Comparison of ENCODE assay signal across 8 cellular contexts in the genomic region with DNA sequence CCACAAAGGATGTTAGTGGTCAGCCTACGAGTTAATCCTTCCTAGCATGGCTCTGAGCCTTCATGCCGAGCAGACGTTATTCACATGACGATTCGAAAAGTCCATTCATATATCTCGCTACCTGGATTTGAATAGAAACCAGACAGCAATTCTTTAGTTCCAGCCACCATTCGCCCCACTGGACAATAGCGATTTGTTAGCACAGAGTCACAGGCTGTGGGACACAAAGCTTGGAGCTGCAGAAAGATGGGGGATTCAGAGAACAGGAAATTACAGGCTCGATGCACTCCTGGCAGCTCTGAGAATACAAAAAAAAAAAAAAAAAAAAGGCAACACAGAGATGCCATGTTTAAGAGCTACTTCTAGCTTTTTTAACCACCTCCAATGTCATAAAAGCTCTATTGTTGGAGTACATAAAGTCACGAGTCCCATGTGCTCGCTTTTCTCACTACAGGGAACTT.
DNase-seq lines count a peak whose midpoint lies in the region; FAIRE-seq and TF ChIP-seq lines count a peak whose summit lies in the region.

No MANE protein-coding gene starts in this region.

- no peaks in the 10 kb centered on the region for H3K36me3 ChIP-seq in tibial artery

- H3K27me3 ChIP-seq in HL-60 (ENCODE audit: insufficient read depth, poor library complexity, severe bottlenecking) = no peaks in the 10 kb centered on the region
- no peaks in the 10 kb centered on the region for H3K27me3 ChIP-seq in tibial artery

- in situ Hi-C loops in Caki2 (cut with HindIII; ENCODE audit: low pct_unique_long_range_greater_than_20kb, low sequenced_read_pairs) = no loop called here

- H3K4me3 ChIP-seq in HL-60 (replicated peaks; ENCODE audit: insufficient read depth, low read length) = peak overlapping the region; percentile 40
- peak overlapping the region; percentile 61 to 62 for H3K4me3 ChIP-seq in tibial artery

- no peak for TF ChIP-seq CTCF in HL-60 (IDR thresholded peaks at IDR 0.05; ENCODE audit: insufficient read depth, low read length)
- TF ChIP-seq CTCF in tibial artery (IDR thresholded peaks at IDR 0.05) = no peak

- H3K4me1 ChIP-seq in tibial artery = peaks cover 0 to 19% (median 8%) of the 10 kb centered on the region in 4 donors

- H3K9me3 ChIP-seq in tibial artery = no peaks in the 10 kb centered on the region

- peak; percentile 75 for DNase-seq in Caki2 (ENCODE audit: low read depth)
- peak; percentile 16 to 42 for DNase-seq in HL-60 (ENCODE audit: low read depth in 1 of 2, low spot score in 1 of 2)
- peak; percentile 85 for DNase-seq in RCC 7860 (ENCODE audit: low spot score)
- DNase-seq in lung microvascular endothelial cell (ENCODE audit: low read depth in 2 of 2) = peak; percentile 69 to 79
- DNase-seq in tibial artery = no peak
- no peak for DNase-seq in stimulated activated CD4-positive, alpha-beta T cell treated with anti-CD3 and anti-CD28 coated beads, Interleukin-1b, Interleukin-23, amount 100 ng/mL, for 48 hours
- no peak for DNase-seq in NCI-H446 treated with DMSO at 0.1 percent for 48 hours (lab: John Stamatoyannopoulos, UW)

- intact Hi-C loops in tibial artery (cut with DNase I; ENCODE audit: low total_unique reads) = no loop called here

- FAIRE-seq in RCC 7860 (lab: Jason Lieb, UNC) = peak; percentile 84

- H3K27ac ChIP-seq in HL-60 (replicated peaks) = peak overlapping the region; percentile 95
- peak overlapping the region; percentile 81 for H3K27ac ChIP-seq in cingulate gyrus (ENCODE audit: low read depth, low read length)
- H3K27ac ChIP-seq in tibial artery = peak overlapping the region; percentile 26 to 84

Comparison
In these comparisons a context has a peak if more than half of its experiments do, and no peak if none do; other contexts are left out.
1. DNase-seq: peak in Caki2 (single experiment), HL-60 (2 of 2), RCC 7860 (single experiment) and lung microvascular endothelial cell (2 of 2); none in tibial artery (0 of 2), stimulated activated CD4-positive, alpha-beta T cell treated with anti-CD3 and anti-CD28 coated beads, Interleukin-1b, Interleukin-23, amount 100 ng/mL, for 48 hours (single experiment) and NCI-H446 treated with DMSO at 0.1 percent for 48 hours (single experiment).
2. Peak in every context shown above with its lines, with median percentiles within 50 percentile points of each other: H3K27ac ChIP-seq.